16 cellular contexts compared by ENCODE assay signal in genomic region chr14:64734990-64735389, GRCh38. TPM values are rescaled to one million over a fixed set of nuclear protein-coding genes. Genes with fewer than 3 reads are reported as not detected.
DNase-seq lines count a peak whose midpoint lies in the region; ATAC-seq, FAIRE-seq and TF ChIP-seq lines count a peak whose summit lies in the region.
"Had no signal": no experiment of that assay in that cellular context is flagged by ENCODE, and none has a peak within 500 bp of the region (broad histone marks: within the 10 kb centered on the region; RNA-seq: fewer than 3 reads in every experiment).

No MANE protein-coding gene starts in this region.

- intact Hi-C loops in transverse colon (cut with DNase I; ENCODE audit: low total_unique reads): no loop called here

- H3K4me3 ChIP-seq in transverse colon: no peak overlapping the region
- H3K4me3 ChIP-seq: esophagus muscularis mucosa, Peyer's patch, prostate gland had no signal

- H3K27ac Mint-ChIP-seq in activated T-cell treated with anti-CD3 and anti-CD28 coated beads, Interleukin-2, amount 50 U/mL, for 24 hours: peak overlapping the region; percentile 35
- H3K27ac Mint-ChIP-seq in stimulated activated naive CD8-positive, alpha-beta T cell treated with anti-CD3 and anti-CD28 coated beads, Interleukin-15, amount 100 ng/mL, for 72 hours: no peak overlapping the region
- H3K27ac Mint-ChIP-seq: activated naive CD8-positive, alpha-beta T cell had no signal

- ATAC-seq in HG03139 (IDR thresholded peaks at IDR 0.05; ENCODE audit: unreplicated experiment): no peak
- ATAC-seq in stimulated activated naive CD8-positive, alpha-beta T cell treated with anti-CD3 and anti-CD28 coated beads, Interleukin-15, amount 100 ng/mL, for 72 hours: no peak
- ATAC-seq: activated CD8-positive, alpha-beta memory T cell treated with anti-CD3 and anti-CD28 coated beads, Interleukin-2, amount 10 ng/mL, durations not matched to agents 7 days and 5 days had no signal

- H3K36me3 ChIP-seq in transverse colon: peaks cover 0 to 43% (median 15%) of the 10 kb centered on the region in 4 donors

- H3K27me3 ChIP-seq in transverse colon: no peaks in the 10 kb centered on the region
- H3K27me3 ChIP-seq: esophagus muscularis mucosa, Peyer's patch had no signal

- no peak overlapping the region for H3K4me3 Mint-ChIP-seq in activated T-cell treated with anti-CD3 and anti-CD28 coated beads, Interleukin-2, amount 50 U/mL, for 24 hours
- no peak overlapping the region for H3K4me3 Mint-ChIP-seq in stimulated activated naive CD8-positive, alpha-beta T cell treated with anti-CD3 and anti-CD28 coated beads, Interleukin-15, amount 100 ng/mL, for 72 hours
- H3K4me3 Mint-ChIP-seq: activated CD8-positive, alpha-beta memory T cell treated with anti-CD3 and anti-CD28 coated beads, Interleukin-2, amount 10 ng/mL, durations not matched to agents 7 days and 5 days; activated naive CD8-positive, alpha-beta T cell had no signal

- no peaks in the 10 kb centered on the region for H3K9me3 Mint-ChIP-seq in activated T-cell treated with anti-CD3 and anti-CD28 coated beads, Interleukin-2, amount 50 U/mL, for 24 hours
- H3K9me3 Mint-ChIP-seq in stimulated activated naive CD8-positive, alpha-beta T cell treated with anti-CD3 and anti-CD28 coated beads, Interleukin-15, amount 100 ng/mL, for 72 hours: no peaks in the 10 kb centered on the region

- peaks cover 20% of the 10 kb centered on the region for H3K4me1 Mint-ChIP-seq in activated T-cell treated with anti-CD3 and anti-CD28 coated beads, Interleukin-2, amount 50 U/mL, for 24 hours (ENCODE audit: low read depth)
- no peaks in the 10 kb centered on the region for H3K4me1 Mint-ChIP-seq in stimulated activated naive CD8-positive, alpha-beta T cell treated with anti-CD3 and anti-CD28 coated beads, Interleukin-15, amount 100 ng/mL, for 72 hours

- H3K36me3 Mint-ChIP-seq in activated T-cell treated with anti-CD3 and anti-CD28 coated beads, Interleukin-2, amount 50 U/mL, for 24 hours (ENCODE audit: low read depth): no peaks in the 10 kb centered on the region
- H3K36me3 Mint-ChIP-seq: activated naive CD8-positive, alpha-beta T cell had no signal

- peaks cover 7 to 39% (median 17%) of the 10 kb centered on the region in 4 donors for H3K4me1 ChIP-seq in transverse colon
- H3K4me1 ChIP-seq: prostate gland had no signal

- H3K9me3 ChIP-seq in transverse colon: no peaks in the 10 kb centered on the region
- H3K9me3 ChIP-seq: esophagus muscularis mucosa, Peyer's patch, prostate gland had no signal

- DNase-seq in activated T-cell treated with anti-CD3 and anti-CD28 coated beads, Interleukin-2, amount 50 U/mL, for 24 hours: no peak
- no peak for DNase-seq in activated T-cell treated with anti-CD3 and anti-CD28 coated beads, Interleukin-2, amount 50 U/mL, for 48 hours
- DNase-seq in NCI-H345 treated with DMSO at 0.1 percent for 48 hours (lab: John Stamatoyannopoulos, UW; ENCODE audit: unreplicated experiment): peak; percentile 36
- DNase-seq in islet precursor cell: peak; percentile 42
- DNase-seq in transverse colon: no peak
- no peak for DNase-seq in stimulated activated naive CD8-positive, alpha-beta T cell treated with anti-CD3 and anti-CD28 coated beads, Interleukin-15, amount 100 ng/mL, for 72 hours
- no peak for DNase-seq in H54 (ENCODE audit: insufficient read length, low spot score)
- DNase-seq: activated CD8-positive, alpha-beta memory T cell treated with anti-CD3 and anti-CD28 coated beads, Interleukin-2, amount 10 ng/mL, durations not matched to agents 7 days and 5 days; IMR-90; NCI-H2081 had no signal

- FAIRE-seq in H54 (lab: Jason Lieb, UNC): no peak
- FAIRE-seq: G401.6 had no signal

- peak overlapping the region; percentile 40 to 68 (median 56) for H3K27ac ChIP-seq in transverse colon
- H3K27ac ChIP-seq: esophagus muscularis mucosa, Peyer's patch, prostate gland had no signal

- TF ChIP-seq CTCF in transverse colon (IDR thresholded peaks at IDR 0.05): no peak

- in situ Hi-C loops in transverse colon (cut with MboI; ENCODE audit: low pct_ligation_motif_present in 1 of 4, low pct_unique_long_range_greater_than_20kb in 1 of 4, low sequenced_read_pairs in 3 of 4): no loop called here

- WGBS in transverse colon (ENCODE audit: low coverage in 1 of 2), 2 donors: 41 to 76% methylated on average over 3 to 6 of the region's 6 CpGs

- TF ChIP-seq POLR2A in transverse colon (IDR thresholded peaks at IDR 0.05) (no peak), H54 (IDR thresholded peaks at IDR 0.05; ENCODE audit: low read depth, low read length) (no peak)

- H3K27me3 Mint-ChIP-seq in activated T-cell treated with anti-CD3 and anti-CD28 coated beads, Interleukin-2, amount 50 U/mL, for 24 hours: no peaks in the 10 kb centered on the region
- H3K27me3 Mint-ChIP-seq in stimulated activated naive CD8-positive, alpha-beta T cell treated with anti-CD3 and anti-CD28 coated beads, Interleukin-15, amount 100 ng/mL, for 72 hours: no peaks in the 10 kb centered on the region
- H3K27me3 Mint-ChIP-seq: activated CD8-positive, alpha-beta memory T cell treated with anti-CD3 and anti-CD28 coated beads, Interleukin-2, amount 10 ng/mL, durations not matched to agents 7 days and 5 days; activated naive CD8-positive, alpha-beta T cell had no signal

- no peak for TF ChIP-seq EP300 in transverse colon (IDR thresholded peaks at IDR 0.05; ENCODE audit: low read depth)

RNA-seq across cellular contexts. Expression of gene PLEKHG3, which starts 30.8 kb away (rescaled TPM):
- total RNA-seq in transverse colon: 100 to 1,000 TPM in 2 of 4 donors, 10 to 100 TPM in 2; 58.1 to 273 (median 94.7) TPM

Comparison
In these comparisons a context has a peak if more than half of its experiments do, and no peak if none do; other contexts are left out.
1. DNase-seq: peak in NCI-H345 treated with DMSO at 0.1 percent for 48 hours (single experiment) and islet precursor cell (single experiment); none in activated T-cell treated with anti-CD3 and anti-CD28 coated beads, Interleukin-2, amount 50 U/mL, for 24 hours (single experiment), activated T-cell treated with anti-CD3 and anti-CD28 coated beads, Interleukin-2, amount 50 U/mL, for 48 hours (0 of 2), transverse colon (single experiment), stimulated activated naive CD8-positive, alpha-beta T cell treated with anti-CD3 and anti-CD28 coated beads, Interleukin-15, amount 100 ng/mL, for 72 hours (0 of 2) and H54 (single experiment).